In the genomic region with DNA sequence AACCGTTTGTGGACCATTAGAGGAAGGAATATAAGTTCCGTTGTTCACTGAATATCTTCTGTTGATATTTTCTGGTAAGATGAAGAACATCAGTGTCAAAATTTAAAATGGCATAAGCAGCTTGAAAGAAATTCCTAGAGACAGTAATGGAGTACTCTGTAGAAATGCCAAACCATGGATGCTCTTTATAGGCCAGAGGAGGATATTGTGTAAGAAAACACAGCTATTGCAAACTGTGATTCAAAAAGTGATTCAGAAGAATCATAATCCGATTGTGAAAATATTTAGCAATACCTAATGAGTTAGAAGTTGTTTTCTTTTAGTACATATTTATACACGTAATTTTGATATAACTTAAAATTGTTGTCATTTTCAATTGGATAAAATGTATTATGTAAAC, we compare ENCODE assay signal across 15 cellular contexts.
DNase-seq lines count a peak whose midpoint lies in the region; ATAC-seq, FAIRE-seq and TF ChIP-seq lines count a peak whose summit lies in the region.
"Had no signal": no experiment of that assay in that cellular context is flagged by ENCODE, and none has a peak within 500 bp of the region (broad histone marks: within the 10 kb centered on the region; RNA-seq: fewer than 3 reads in every experiment).

No MANE protein-coding gene starts in this region.

- no peak overlapping the region for H2AFZ ChIP-seq in neuronal stem cell (ENCODE audit: low read length)

- no peak overlapping the region for H2BK15ac ChIP-seq in neuronal stem cell (ENCODE audit: low read length)

- no peaks in the 10 kb centered on the region for H3K36me3 ChIP-seq in bronchial epithelial cell (ENCODE audit: control insufficient read depth, insufficient read depth, low read length)
- no peaks in the 10 kb centered on the region for H3K36me3 ChIP-seq in lung (ENCODE audit: control insufficient read depth in 2 of 2, insufficient read depth in 2 of 2, low read length in 2 of 2)
- no peaks in the 10 kb centered on the region for H3K36me3 ChIP-seq in neuronal stem cell (replicated peaks in 1 of 2; ENCODE audit: control insufficient read depth in 2 of 2, insufficient read depth in 2 of 2, low read length in 2 of 2)
- H3K36me3 ChIP-seq: pancreas had no signal

- no peaks in the 10 kb centered on the region for H3K27me3 ChIP-seq in bronchial epithelial cell (ENCODE audit: control insufficient read depth, insufficient read depth, low read length)
- no peaks in the 10 kb centered on the region for H3K27me3 ChIP-seq in lung (ENCODE audit: control insufficient read depth, insufficient read depth)
- no peaks in the 10 kb centered on the region for H3K27me3 ChIP-seq in neuronal stem cell (ENCODE audit: control insufficient read depth in 3 of 3, insufficient read depth in 3 of 3, low read depth in 1 of 3, low read length in 3 of 3)
- H3K27me3 ChIP-seq: pancreas had no signal

- no peak for FAIRE-seq in bronchial epithelial cell (lab: Jason Lieb, UNC)

- H4K8ac ChIP-seq in neuronal stem cell (ENCODE audit: low read depth, low read length) = no peak overlapping the region

- no peak overlapping the region for H3K18ac ChIP-seq in neuronal stem cell (ENCODE audit: low read length)

- no peak overlapping the region for H3K23ac ChIP-seq in neuronal stem cell (ENCODE audit: low read depth, low read length, poor library complexity)

- no peak overlapping the region for H2BK12ac ChIP-seq in neuronal stem cell (ENCODE audit: low read length)

- 53 to 58% methylated on average over 4 of the region's 4 CpGs for WGBS in lung, 2 donors
- no CpG with 5 or more reads among the region's 4 CpGs for WGBS in neuronal stem cell (ENCODE audit: extremely low coverage in 2 of 2, insufficient read length in 2 of 2, insufficient replicate concordance in 1 of 2), 2 donors

- no peak overlapping the region for H3K4ac ChIP-seq in neuronal stem cell (ENCODE audit: low read length)

- TF ChIP-seq CTCF in AG09309 (IDR thresholded peaks at IDR 0.05; ENCODE audit: control insufficient read depth, insufficient read depth, low read depth, low read length, missing control alignments) = no peak
- no peak for TF ChIP-seq CTCF in bronchial epithelial cell (IDR thresholded peaks at IDR 0.05; ENCODE audit: insufficient read depth, low read length, severe bottlenecking)
- TF ChIP-seq CTCF in lung (IDR thresholded peaks at IDR 0.05; ENCODE audit: control extremely low read depth, extremely low read depth) = no peak

- H3K4me3 ChIP-seq in AG09309 (ENCODE audit: control insufficient read depth, low read depth, low read length) (no peak overlapping the region), bronchial epithelial cell (ENCODE audit: low read depth, low read length) (no peak overlapping the region), lung (no peak overlapping the region), neuronal stem cell (ENCODE audit: low read length in 2 of 2) (no peak overlapping the region)
- H3K4me3 ChIP-seq: pancreas had no signal

- no peak overlapping the region for H2AK5ac ChIP-seq in neuronal stem cell (ENCODE audit: low read depth, low read length)

- no peak overlapping the region for H2BK5ac ChIP-seq in neuronal stem cell (ENCODE audit: low read length)

- peak; percentile 63 for ATAC-seq in lung (ENCODE audit: insufficient read depth, low FRiP score)
- no peak for ATAC-seq in GM19395 (IDR thresholded peaks at IDR 0.05; ENCODE audit: unreplicated experiment)
- no peak for ATAC-seq in GM19452 (IDR thresholded peaks at IDR 0.05; ENCODE audit: unreplicated experiment)
- ATAC-seq: CD8-positive, alpha-beta T cell; stimulated activated effector memory CD8-positive, alpha-beta T cell treated with anti-CD3 and anti-CD28 coated beads, Interleukin-12 subunit alpha, Interleukin-12 subunit beta, amount 100 ng/mL, for 72 hours had no signal

- H3K9me3 ChIP-seq in lung (ENCODE audit: control insufficient read depth in 2 of 2, insufficient read depth in 1 of 2, low read length in 1 of 2) (no peaks in the 10 kb centered on the region), neuronal stem cell (replicated peaks in 1 of 2; ENCODE audit: control insufficient read depth in 2 of 2, insufficient read depth in 1 of 2, low read depth in 1 of 2, low read length in 2 of 2) (no peaks in the 10 kb centered on the region)
- H3K9me3 ChIP-seq: pancreas had no signal

- H3K4me2 ChIP-seq in neuronal stem cell (ENCODE audit: insufficient read depth, low read length, poor library complexity, severe bottlenecking) = no peak overlapping the region

- H2BK120ac ChIP-seq in neuronal stem cell (ENCODE audit: low read depth, low read length) = no peak overlapping the region

- H3K4me1 ChIP-seq in lung (ENCODE audit: control insufficient read depth in 2 of 2, insufficient read depth in 2 of 2, low read length in 2 of 2) = peaks cover 0 to 8% of the 10 kb centered on the region in 2 donors
- no peaks in the 10 kb centered on the region for H3K4me1 ChIP-seq in neuronal stem cell (ENCODE audit: control insufficient read depth in 2 of 2, insufficient read depth in 1 of 2, low read depth in 1 of 2, low read length in 2 of 2)

- peak; percentile 78 for DNase-seq in AG09309 (ENCODE audit: low read depth)
- DNase-seq in LHCN-M2 (ENCODE audit: low read depth) = peak; percentile 77
- DNase-seq in bronchial epithelial cell (ENCODE audit: low read depth) = peak; percentile 93
- DNase-seq in lung (ENCODE audit: low spot score) = no peak
- DNase-seq in hippocampal formation (lab: John Stamatoyannopoulos, UW) = no peak
- no peak for DNase-seq in neuronal stem cell (ENCODE audit: low spot score)
- DNase-seq: activated CD8-positive, alpha-beta memory T cell treated with anti-CD3 and anti-CD28 coated beads, Interleukin-2, amount 50 U/mL, for 48 hours; CD8-positive, alpha-beta T cell; NCI-H510A treated with DMSO at 0.1 percent for 48 hours; pancreas; SHP77; stimulated activated CD4-positive, alpha-beta T cell treated with anti-CD3 and anti-CD28 coated beads, Interleukin-2, amount 100 ng/mL, for 24 hours had no signal

- H3K27ac ChIP-seq in lung (ENCODE audit: low read depth in 1 of 2, low read length in 1 of 2) (no peak overlapping the region), neuronal stem cell (replicated peaks; ENCODE audit: low read length) (no peak overlapping the region)
- H3K27ac ChIP-seq: pancreas had no signal

- H3K14ac ChIP-seq in neuronal stem cell (ENCODE audit: low read length) = no peak overlapping the region

- no peak overlapping the region for H4K91ac ChIP-seq in neuronal stem cell (ENCODE audit: low read depth, low read length, poor library complexity)

- H3K9ac ChIP-seq in neuronal stem cell (ENCODE audit: low read depth, low read length, poor library complexity) = no peak overlapping the region

- no peaks in the 10 kb centered on the region for H3K79me1 ChIP-seq in neuronal stem cell (ENCODE audit: low read depth, low read length)

Comparison
In these comparisons a context has a peak if more than half of its experiments do, and no peak if none do; other contexts are left out.
1. DNase-seq: peak in AG09309 (single experiment), LHCN-M2 (single experiment) and bronchial epithelial cell (single experiment); none in lung (single experiment), hippocampal formation (0 of 2) and neuronal stem cell (single experiment).